Comparison of ENCODE assay signal across 1 cellular context in genomic region chr1:94925561-94926364, GRCh38.
TF ChIP-seq lines count a peak whose summit lies in the region.

No MANE protein-coding gene starts in this region.

TF ChIP-seq in HEK293, 187 proteins besides CTCF, POLR2A, EP300 and RAD21 (continued from another document):
- TF ChIP-seq ZNF26 (tag by site-specific recombination; IDR thresholded peaks at IDR 0.05) (no peak), ZNF19 (tag by site-specific recombination; IDR thresholded peaks at IDR 0.05; ENCODE audit: low read depth) (no peak), ZEB2 (tag by site-specific recombination; IDR thresholded peaks at IDR 0.05) (peak; percentile 83; the same call in 1 of the 2 replicates), SP2 (tag by site-specific recombination; IDR thresholded peaks at IDR 0.05) (no peak), ZNF704 (tag by site-specific recombination; IDR thresholded peaks at IDR 0.05) (no peak), ZNF600 (tag by site-specific recombination; IDR thresholded peaks at IDR 0.05) (peak; percentile 99), HOXA7 (CRISPR knock-in tag; IDR thresholded peaks at IDR 0.05; ENCODE audit: borderline replicate concordance) (no peak), GFI1B (tag by site-specific recombination; IDR thresholded peaks at IDR 0.05) (no peak), PRDM1 (tag by site-specific recombination; IDR thresholded peaks at IDR 0.05) (peak; percentile 11; the same call in 1 of the 2 replicates), ZBTB44 (tag by site-specific recombination; IDR thresholded peaks at IDR 0.05) (no peak), ZNF629 (tag by site-specific recombination; IDR thresholded peaks at IDR 0.05) (peak; percentile 77), SP7 (tag by site-specific recombination; IDR thresholded peaks at IDR 0.05) (peak; percentile 62; the same call in 1 of the 2 replicates), WT1 (tag by site-specific recombination; IDR thresholded peaks at IDR 0.05) (no peak; the same call in none of the 2 replicates), ZNF585B (tag by site-specific recombination; IDR thresholded peaks at IDR 0.05) (no peak), ZBTB21 (tag by site-specific recombination; IDR thresholded peaks at IDR 0.05) (peak; percentile 65; the same call in 1 of the 2 replicates), OSR2 (tag by site-specific recombination; IDR thresholded peaks at IDR 0.05) (peak; percentile 63), ATF2 (tag by site-specific recombination; IDR thresholded peaks at IDR 0.05; ENCODE audit: low read depth) (peak; percentile 77), ZNF596 (tag by site-specific recombination; IDR thresholded peaks at IDR 0.05) (no peak), ZNF830 (tag by site-specific recombination; IDR thresholded peaks at IDR 0.05; ENCODE audit: low read depth) (no peak)
